9 cellular contexts compared by ENCODE assay signal in genomic region chr1:58883888-58884482, GRCh38.
DNase-seq lines count a peak whose midpoint lies in the region; ATAC-seq lines count a peak whose summit lies in the region.
"Had no signal": no experiment of that assay in that cellular context is flagged by ENCODE, and none has a peak within 500 bp of the region (broad histone marks: within the 10 kb centered on the region; RNA-seq: fewer than 3 reads in every experiment).

No MANE protein-coding gene starts in this region.

- no peaks in the 10 kb centered on the region for H3K9me3 ChIP-seq in duodenal mucosa (ENCODE audit: control insufficient read depth in 1 of 2, low read length in 2 of 2)

- ATAC-seq in GM21360 (IDR thresholded peaks at IDR 0.05; ENCODE audit: unreplicated experiment) = peak; percentile 82
- ATAC-seq in stimulated activated memory B cell treated with anti-CD40 and anti-IgM and Interleukin-4, amounts not matched to agents 10 μg/mL and 1 μg/mL and 100 μg/mL, for 72 hours = peak; percentile 79

- peak overlapping the region; percentile 25 for H3K27ac Mint-ChIP-seq in stimulated activated memory B cell treated with anti-CD40 and anti-IgM and Interleukin-4, amounts not matched to agents 10 μg/mL and 1 μg/mL and 100 μg/mL, for 72 hours
- no peak overlapping the region for H3K27ac Mint-ChIP-seq in activated naive CD4-positive, alpha-beta T cell treated with anti-CD3 and anti-CD28 coated beads, Interleukin-2, amount 10 ng/mL, durations not matched to agents 7 days and 5 days

- H3K36me3 ChIP-seq in duodenal mucosa (ENCODE audit: control insufficient read depth in 1 of 2, insufficient read depth in 2 of 2, low read length in 2 of 2) = no peaks in the 10 kb centered on the region

- no peak overlapping the region for H3K4me3 ChIP-seq in duodenal mucosa (ENCODE audit: low read depth in 1 of 2, low read length in 2 of 2)

- H3K9ac ChIP-seq in duodenal mucosa (ENCODE audit: low read depth in 1 of 2, low read length in 2 of 2) = no peak overlapping the region

- no peaks in the 10 kb centered on the region for H3K27me3 Mint-ChIP-seq in stimulated activated memory B cell treated with anti-CD40 and anti-IgM and Interleukin-4, amounts not matched to agents 10 μg/mL and 1 μg/mL and 100 μg/mL, for 72 hours
- no peaks in the 10 kb centered on the region for H3K27me3 Mint-ChIP-seq in activated naive CD4-positive, alpha-beta T cell treated with anti-CD3 and anti-CD28 coated beads, Interleukin-2, amount 10 ng/mL, durations not matched to agents 7 days and 5 days

- H3K4me3 Mint-ChIP-seq in stimulated activated memory B cell treated with anti-CD40 and anti-IgM and Interleukin-4, amounts not matched to agents 10 μg/mL and 1 μg/mL and 100 μg/mL, for 72 hours = no peak overlapping the region
- H3K4me3 Mint-ChIP-seq in activated naive CD4-positive, alpha-beta T cell treated with anti-CD3 and anti-CD28 coated beads, Interleukin-2, amount 10 ng/mL, durations not matched to agents 7 days and 5 days = no peak overlapping the region

- peaks cover 12% of the 10 kb centered on the region for H3K4me1 Mint-ChIP-seq in stimulated activated memory B cell treated with anti-CD40 and anti-IgM and Interleukin-4, amounts not matched to agents 10 μg/mL and 1 μg/mL and 100 μg/mL, for 72 hours
- H3K4me1 Mint-ChIP-seq in activated naive CD4-positive, alpha-beta T cell treated with anti-CD3 and anti-CD28 coated beads, Interleukin-2, amount 10 ng/mL, durations not matched to agents 7 days and 5 days = peaks cover 34% of the 10 kb centered on the region

- H3K9me3 Mint-ChIP-seq in stimulated activated memory B cell treated with anti-CD40 and anti-IgM and Interleukin-4, amounts not matched to agents 10 μg/mL and 1 μg/mL and 100 μg/mL, for 72 hours = no peaks in the 10 kb centered on the region
- H3K9me3 Mint-ChIP-seq in activated naive CD4-positive, alpha-beta T cell treated with anti-CD3 and anti-CD28 coated beads, Interleukin-2, amount 10 ng/mL, durations not matched to agents 7 days and 5 days = no peaks in the 10 kb centered on the region

- H3K27ac ChIP-seq in duodenal mucosa (ENCODE audit: low read depth, low read length) = peak overlapping the region; percentile 55

- no peaks in the 10 kb centered on the region for H3K27me3 ChIP-seq in duodenal mucosa (ENCODE audit: control insufficient read depth in 1 of 2, insufficient read depth in 2 of 2, low read length in 2 of 2)

- DNase-seq in NCI-H146 (lab: John Stamatoyannopoulos, UW) (peak; percentile 44), GM19240 (ENCODE audit: insufficient read length, low spot score) (no peak), HK-2 (ENCODE audit: unreplicated experiment) (no peak), NCI-H748 treated with DMSO at 0.1 percent for 48 hours (lab: John Stamatoyannopoulos, UW) (no peak)
- no peak for DNase-seq in activated naive CD4-positive, alpha-beta T cell treated with anti-CD3 and anti-CD28 coated beads, Interleukin-2, amount 10 ng/mL, durations not matched to agents 7 days and 5 days
- DNase-seq: stimulated activated CD4-positive, alpha-beta T cell treated with anti-CD3 and anti-CD28 coated beads, Interleukin-15, amount 100 ng/mL, for 24 hours had no signal

- CTCF ChIA-PET in activated naive CD4-positive, alpha-beta T cell treated with anti-CD3 and anti-CD28 coated beads, Interleukin-2, amount 10 ng/mL, durations not matched to agents 7 days and 5 days (lab: Charles Lee) = no interaction called here

- H3K36me3 Mint-ChIP-seq in stimulated activated memory B cell treated with anti-CD40 and anti-IgM and Interleukin-4, amounts not matched to agents 10 μg/mL and 1 μg/mL and 100 μg/mL, for 72 hours = no peaks in the 10 kb centered on the region
- H3K36me3 Mint-ChIP-seq in activated naive CD4-positive, alpha-beta T cell treated with anti-CD3 and anti-CD28 coated beads, Interleukin-2, amount 10 ng/mL, durations not matched to agents 7 days and 5 days = peaks cover under 1% of the 10 kb centered on the region

- peaks cover 52 to 62% of the 10 kb centered on the region in 2 donors for H3K4me1 ChIP-seq in duodenal mucosa (ENCODE audit: control insufficient read depth in 1 of 2, insufficient read depth in 2 of 2, low read length in 2 of 2)
